Comparison of ENCODE assay signal across 1 cellular context in genomic region chr1:203733009-203733863, GRCh38.
TF ChIP-seq lines count a peak whose summit lies in the region.

No MANE protein-coding gene starts in this region.

TF ChIP-seq in GM23338, 12 proteins besides CTCF, POLR2A, EP300 and RAD21:
- TF ChIP-seq ETS1 (IDR thresholded peaks at IDR 0.05) (no peak), CREB1 (CRISPR knock-in tag; IDR thresholded peaks at IDR 0.05; ENCODE audit: low read depth) (no peak), REST (IDR thresholded peaks at IDR 0.05; ENCODE audit: unreplicated experiment) (no peak), STAT1 (IDR thresholded peaks at IDR 0.05; ENCODE audit: unreplicated experiment) (no peak), EZH2 (IDR thresholded peaks at IDR 0.05; ENCODE audit: low read depth, unreplicated experiment) (no peak), POLR2AphosphoS5 (IDR thresholded peaks at IDR 0.05; ENCODE audit: low read depth) (no peak), JUNB (IDR thresholded peaks at IDR 0.05; ENCODE audit: unreplicated experiment) (no peak), ZNF114 (CRISPR knock-in tag; IDR thresholded peaks at IDR 0.05) (no peak), ZNF331 (CRISPR knock-in tag; IDR thresholded peaks at IDR 0.05; ENCODE audit: low read depth) (no peak)
